25 cellular contexts compared by ENCODE assay signal in the genomic region with DNA sequence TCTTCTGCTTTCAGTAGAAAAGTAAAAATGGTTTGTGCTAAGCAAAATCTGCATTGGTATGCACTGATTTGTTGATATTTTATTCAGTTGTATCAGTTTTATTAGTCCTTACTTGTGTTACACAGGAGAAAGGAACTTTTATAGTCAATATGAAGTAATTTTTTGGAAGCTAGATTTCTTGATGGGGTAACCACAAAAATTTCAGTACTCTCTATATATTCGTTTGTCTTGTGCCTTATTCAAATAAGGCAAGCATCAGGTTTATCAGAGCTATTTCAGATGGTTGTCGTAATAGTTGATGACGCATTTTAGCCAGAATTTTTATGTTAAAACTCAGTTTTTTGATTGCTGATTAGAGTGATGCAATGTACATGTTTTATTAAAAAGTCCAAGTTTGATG. TPM values are rescaled to one million over a fixed set of nuclear protein-coding genes. Genes with fewer than 3 reads are reported as not detected.
DNase-seq lines count a peak whose midpoint lies in the region; ATAC-seq and TF ChIP-seq lines count a peak whose summit lies in the region.
"Had no signal": no experiment of that assay in that cellular context is flagged by ENCODE, and none has a peak within 500 bp of the region (broad histone marks: within the 10 kb centered on the region; RNA-seq: fewer than 3 reads in every experiment).

No MANE protein-coding gene starts in this region.

- H3K9me3 ChIP-seq in RWPE2 (ENCODE audit: severe bottlenecking): no peaks in the 10 kb centered on the region
- no peaks in the 10 kb centered on the region for H3K9me3 ChIP-seq in fibroblast of lung (ENCODE audit: control insufficient read depth, insufficient read depth, low read depth, low read length)
- H3K9me3 ChIP-seq: left ventricle myocardium inferior, right atrium auricular region, testis had no signal

- H3K79me2 ChIP-seq in fibroblast of lung (ENCODE audit: control insufficient read depth, insufficient read depth, low read length): no peaks in the 10 kb centered on the region

- H3K9ac ChIP-seq in fibroblast of lung (ENCODE audit: insufficient read depth, low read length): no peak overlapping the region
- H3K9ac ChIP-seq: neural progenitor cell had no signal

- no peaks in the 10 kb centered on the region for H3K4me1 ChIP-seq in RWPE2 (ENCODE audit: insufficient read depth, poor library complexity, severe bottlenecking)
- no peaks in the 10 kb centered on the region for H3K4me1 ChIP-seq in fibroblast of lung (ENCODE audit: control insufficient read depth, extremely low read depth, insufficient read depth, low read length)
- H3K4me1 ChIP-seq: left ventricle myocardium inferior, neural progenitor cell, right atrium auricular region, testis had no signal

- ATAC-seq in RWPE2 (ENCODE audit: low read depth) (peak; percentile 73), HG02970 (IDR thresholded peaks at IDR 0.05; ENCODE audit: low FRiP score, unreplicated experiment) (no peak), HG03354 (IDR thresholded peaks at IDR 0.05; ENCODE audit: poor library complexity, severe bottlenecking, unreplicated experiment) (no peak)
- ATAC-seq: activated CD8-positive, alpha-beta memory T cell treated with anti-CD3 and anti-CD28 coated beads, Interleukin-2, amount 10 ng/mL, durations not matched to agents 7 days and 5 days; activated T-cell treated with anti-CD3 and anti-CD28 coated beads, Interleukin-2, amount 50 U/mL, for 4 hours had no signal

- DNase-seq in A172 (ENCODE audit: low spot score): peak; percentile 19
- peak; percentile 28 for DNase-seq in GM04504 (ENCODE audit: low read depth)
- DNase-seq in RWPE2 (ENCODE audit: low spot score): no peak
- DNase-seq in fibroblast of lung (ENCODE audit: low read depth in 2 of 2): peak; percentile 26 to 63
- DNase-seq in posterior vena cava (ENCODE audit: low spot score): no peak
- DNase-seq in midbrain (lab: John Stamatoyannopoulos, UW): no peak
- DNase-seq: activated B cell treated with CpG ODN at 0.5 μM for 24 hours; activated CD8-positive, alpha-beta memory T cell treated with anti-CD3 and anti-CD28 coated beads, Interleukin-2, amount 10 ng/mL, durations not matched to agents 7 days and 5 days; activated gamma-delta T cell treated with Interleukin-2 at 50 U/mL for 16 hours; activated naive CD8-positive, alpha-beta T cell treated with anti-CD3 and anti-CD28 coated beads, Interleukin-2, amount 10 ng/mL, durations not matched to agents 7 days and 5 days; activated T-cell treated with anti-CD3 and anti-CD28 coated beads, Interleukin-2, amount 50 U/mL, for 4 hours; CD4-positive, alpha-beta memory T cell; H9; left ventricle myocardium inferior; NCI-H1048; NCI-H774; stimulated activated CD4-positive, alpha-beta T cell treated with anti-CD3 and anti-CD28 coated beads, Interleukin-1b, Interleukin-23, amount 100 ng/mL, for 48 hours; stimulated activated naive CD4-positive, alpha-beta T cell treated with Interleukin-2 at 50 U/mL for 16 hours; T-helper 1 cell; testis had no signal

- H3K4me3 ChIP-seq in RWPE2 (ENCODE audit: severe bottlenecking): no peak overlapping the region
- H3K4me3 ChIP-seq in fibroblast of lung (replicated peaks in 1 of 4; ENCODE audit: control extremely low read depth in 1 of 4, insufficient read depth in 1 of 4, low read depth in 3 of 4, low read length in 4 of 4): no peak overlapping the region
- H3K4me3 ChIP-seq: left ventricle myocardium inferior, neural progenitor cell, right atrium auricular region, testis had no signal

- intact Hi-C loops in posterior vena cava (cut with DNase I): no loop called here

- no peak overlapping the region for H2AFZ ChIP-seq in fibroblast of lung (ENCODE audit: low read length)
- H2AFZ ChIP-seq: neural progenitor cell had no signal

- H4K20me1 ChIP-seq in fibroblast of lung (ENCODE audit: control insufficient read depth, extremely low read depth, insufficient read depth, low read length): no peaks in the 10 kb centered on the region

- no peak for TF ChIP-seq CTCF in RWPE2 (IDR thresholded peaks at IDR 0.05; ENCODE audit: poor library complexity, severe bottlenecking)
- TF ChIP-seq CTCF in fibroblast of lung (conservative IDR thresholded peaks at IDR 0.05 in 1 of 2, IDR thresholded peaks at IDR 0.05 in 1 of 2; ENCODE audit: low read depth in 1 of 2, low read length in 2 of 2): no peak

- no peak overlapping the region for H3K4me2 ChIP-seq in fibroblast of lung (ENCODE audit: extremely low read depth, insufficient read depth, low read length)
- H3K4me2 ChIP-seq: neural progenitor cell had no signal

- H3K36me3 ChIP-seq in RWPE2 (ENCODE audit: low read depth): no peaks in the 10 kb centered on the region
- no peaks in the 10 kb centered on the region for H3K36me3 ChIP-seq in fibroblast of lung (ENCODE audit: control insufficient read depth, insufficient read depth, low read length)
- H3K36me3 ChIP-seq: left ventricle myocardium inferior, neural progenitor cell, right atrium auricular region had no signal

- H3K27me3 ChIP-seq in RWPE2 (ENCODE audit: insufficient read depth, poor library complexity, severe bottlenecking) (no peaks in the 10 kb centered on the region), fibroblast of lung (ENCODE audit: control insufficient read depth, insufficient read depth, low read length) (no peaks in the 10 kb centered on the region)
- H3K27me3 ChIP-seq: neural progenitor cell, right atrium auricular region, testis had no signal

- H3K27ac ChIP-seq in RWPE2 (ENCODE audit: poor library complexity, severe bottlenecking) (peak overlapping the region; percentile 6), fibroblast of lung (ENCODE audit: insufficient read depth, low read length) (no peak overlapping the region)
- H3K27ac ChIP-seq: 22Rv1, left ventricle myocardium inferior, neural progenitor cell, right atrium auricular region, testis had no signal

RNA-seq across cellular contexts. Expression of a gene that starts 50.7 kb away (rescaled TPM):
- 23.8 and 26.8 TPM in 2 replicates for total RNA-seq in A172 (2014; rRNA removed; shearing (Covaris generic))
- total RNA-seq in fibroblast of lung (4.4 and 6.8 TPM in 2 replicates), posterior vena cava (10 to 100 TPM in 1 of 2 donors, 1 to 10 TPM in 1; 7.6 to 12.9 TPM)
- 6.7 and 11.4 TPM in 2 replicates for polyA plus RNA-seq in fibroblast of lung
- polyA plus RNA-seq in fibroblast of lung (2012): 5.1 and 9.2 TPM in 2 replicates
- 8.2 and 48.9 TPM in 2 replicates for polyA minus RNA-seq in fibroblast of lung (ENCODE audit: low replicate concordance)

Comparison
In these comparisons a context has a peak if more than half of its experiments do, and no peak if none do; other contexts are left out.
1. DNase-seq: peak in A172 (single experiment), GM04504 (single experiment) and fibroblast of lung (2 of 2); none in RWPE2 (single experiment), posterior vena cava (single experiment) and midbrain (single experiment).